In genomic region chr1:115411388-115412063, GRCh38 we compare ENCODE assay signal across 11 cellular contexts.
DNase-seq lines count a peak whose midpoint lies in the region; ATAC-seq and TF ChIP-seq lines count a peak whose summit lies in the region.
"Had no signal": no experiment of that assay in that cellular context is flagged by ENCODE, and none has a peak within 500 bp of the region (broad histone marks: within the 10 kb centered on the region; RNA-seq: fewer than 3 reads in every experiment).

No MANE protein-coding gene starts in this region.

- DNase-seq in NCI-H748 (lab: John Stamatoyannopoulos, UW; ENCODE audit: unreplicated experiment) (peak; percentile 23), NCI-H748 treated with DMSO at 0.1 percent for 48 hours (lab: John Stamatoyannopoulos, UW) (no peak), NCI-H774 (lab: John Stamatoyannopoulos, UW) (peak; percentile 54), epithelial cell of prostate (ENCODE audit: low read depth, low spot score) (peak; percentile 86), omental fat pad (ENCODE audit: low spot score) (no peak), NCI-H69 (lab: John Stamatoyannopoulos, UW) (no peak), COR-L47 (lab: John Stamatoyannopoulos, UW) (no peak), CD1c-positive myeloid dendritic cell (ENCODE audit: extremely low spot score) (no peak)
- DNase-seq: ACHN, immature natural killer cell, NCI-H510A treated with DMSO at 0.1 percent for 48 hours had no signal

- no peak overlapping the region for H3K27ac ChIP-seq in epithelial cell of prostate

- peak; percentile 73 for ATAC-seq in omental fat pad (ENCODE audit: low FRiP score)

- no peak for TF ChIP-seq CTCF in omental fat pad (IDR thresholded peaks at IDR 0.05)

Comparison
In these comparisons a context has a peak if more than half of its experiments do, and no peak if none do; other contexts are left out.
1. DNase-seq: peak in NCI-H748 (single experiment), NCI-H774 (single experiment) and epithelial cell of prostate (single experiment); none in NCI-H748 treated with DMSO at 0.1 percent for 48 hours (single experiment), omental fat pad (single experiment), NCI-H69 (single experiment), COR-L47 (single experiment) and CD1c-positive myeloid dendritic cell (single experiment).